In genomic region chr19:35138305-35138799, GRCh38 we compare ENCODE assay signal across 1 cellular context.
TF ChIP-seq lines count a peak whose summit lies in the region.

No MANE protein-coding gene starts in this region.

TF ChIP-seq in IMR-90, 13 proteins besides CTCF, POLR2A, EP300 and RAD21 (continued from another document):
- TF ChIP-seq ELK1 (IDR thresholded peaks at IDR 0.05; ENCODE audit: borderline replicate concordance, low read depth, low read length) (no peak), CEBPB (IDR thresholded peaks at IDR 0.05; ENCODE audit: low read depth, low read length) (no peak), USF2 (IDR thresholded peaks at IDR 0.05; ENCODE audit: low read depth, low read length) (no peak), CHD1 (IDR thresholded peaks at IDR 0.05; ENCODE audit: low read depth, low read length) (no peak), BHLHE40 (IDR thresholded peaks at IDR 0.05; ENCODE audit: low read depth, low read length) (no peak), MAZ (IDR thresholded peaks at IDR 0.05; ENCODE audit: borderline replicate concordance, low read depth, low read length) (no peak), FOS (IDR thresholded peaks at IDR 0.05; ENCODE audit: low read depth, low read length) (no peak), MXI1 (IDR thresholded peaks at IDR 0.05; ENCODE audit: borderline replicate concordance, low read depth, low read length) (no peak), RCOR1 (IDR thresholded peaks at IDR 0.05; ENCODE audit: insufficient replicate concordance, low read length) (no peak)
